ENCODE assay signal across 2 cellular contexts in genomic region chr10:29691564-29692064, GRCh38.
TF ChIP-seq lines count a peak whose summit lies in the region.

No MANE protein-coding gene starts in this region.

TF ChIP-seq in endothelial cell of umbilical vein, 7 proteins besides CTCF, POLR2A, EP300 and RAD21 (continued from another document):
- TF ChIP-seq MYC (IDR thresholded peaks at IDR 0.05; ENCODE audit: low read depth, low read length): no peak
- peak; percentile 87 for TF ChIP-seq JUN (IDR thresholded peaks at IDR 0.05; ENCODE audit: borderline replicate concordance, insufficient read depth, insufficient read length, low read depth)
- TF ChIP-seq FOS (IDR thresholded peaks at IDR 0.05; ENCODE audit: borderline replicate concordance, insufficient read depth, low read length): peak; percentile 94
- peak; percentile 51 for TF ChIP-seq POLR2AphosphoS5 (IDR thresholded peaks at IDR 0.05; ENCODE audit: insufficient read depth, low read depth, low read length)

TF ChIP-seq in HEK293T, 16 proteins besides CTCF, POLR2A, EP300 and RAD21 (continued from another document):
- TF ChIP-seq, protein P1, sequence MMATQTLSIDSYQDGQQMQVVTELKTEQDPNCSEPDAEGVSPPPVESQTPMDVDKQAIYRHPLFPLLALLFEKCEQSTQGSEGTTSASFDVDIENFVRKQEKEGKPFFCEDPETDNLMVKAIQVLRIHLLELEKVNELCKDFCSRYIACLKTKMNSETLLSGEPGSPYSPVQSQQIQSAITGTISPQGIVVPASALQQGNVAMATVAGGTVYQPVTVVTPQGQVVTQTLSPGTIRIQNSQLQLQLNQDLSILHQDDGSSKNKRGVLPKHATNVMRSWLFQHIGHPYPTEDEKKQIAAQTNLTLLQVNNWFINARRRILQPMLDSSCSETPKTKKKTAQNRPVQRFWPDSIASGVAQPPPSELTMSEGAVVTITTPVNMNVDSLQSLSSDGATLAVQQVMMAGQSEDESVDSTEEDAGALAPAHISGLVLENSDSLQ (IDR thresholded peaks at IDR 0.05): no peak
- TF ChIP-seq ELF4 (IDR thresholded peaks at IDR 0.05): no peak
- no peak for TF ChIP-seq LEF1 (IDR thresholded peaks at IDR 0.05; ENCODE audit: borderline replicate concordance)
- no peak for TF ChIP-seq SUZ12 (IDR thresholded peaks at IDR 0.05)
- TF ChIP-seq FOXK2 (IDR thresholded peaks at IDR 0.05): no peak
- TF ChIP-seq CTBP1 (IDR thresholded peaks at IDR 0.05; ENCODE audit: borderline replicate concordance): no peak
- no peak for TF ChIP-seq HDGF (IDR thresholded peaks at IDR 0.05; ENCODE audit: borderline replicate concordance)
- no peak for TF ChIP-seq BHLHE40 (IDR thresholded peaks at IDR 0.05; ENCODE audit: borderline replicate concordance)
- TF ChIP-seq SP1 (IDR thresholded peaks at IDR 0.05): no peak
